11 cellular contexts compared by ENCODE assay signal in genomic region chr11:124748481-124749338, GRCh38. TPM values are rescaled to one million over a fixed set of nuclear protein-coding genes. Genes with fewer than 3 reads are reported as not detected.
A peak's percentile ranks its signal among the peaks of the same experiment; 100 is the strongest.
DNase-seq lines count a peak whose midpoint lies in the region; ATAC-seq and TF ChIP-seq lines count a peak whose summit lies in the region.
"Had no signal": no experiment of that assay in that cellular context is flagged by ENCODE, and none has a peak within 500 bp of the region (broad histone marks: within the 10 kb centered on the region; RNA-seq: fewer than 3 reads in every experiment).

No MANE protein-coding gene starts in this region.

- H3K9me3 Mint-ChIP-seq in Calu3 (ENCODE audit: low read depth, unreplicated experiment), result no peaks in the 10 kb centered on the region
- H3K9me3 Mint-ChIP-seq in endodermal cell, result no peaks in the 10 kb centered on the region
- no peaks in the 10 kb centered on the region for H3K9me3 Mint-ChIP-seq in activated naive CD4-positive, alpha-beta T cell treated with anti-CD3 and anti-CD28 coated beads, Interleukin-2, amount 50 U/mL, for 72 hours
- H3K9me3 Mint-ChIP-seq: activated T-cell treated with anti-CD3 and anti-CD28 coated beads, Interleukin-2, amount 50 U/mL, for 24 hours; T-cell had no signal

- no peaks in the 10 kb centered on the region for H3K36me3 ChIP-seq in endodermal cell (ENCODE audit: control insufficient read depth, insufficient read depth, low read length)

- ATAC-seq in HG03442 (IDR thresholded peaks at IDR 0.05; ENCODE audit: unreplicated experiment) (no peak), GM21619 (IDR thresholded peaks at IDR 0.05; ENCODE audit: unreplicated experiment) (no peak)
- ATAC-seq in activated naive CD4-positive, alpha-beta T cell treated with anti-CD3 and anti-CD28 coated beads, Interleukin-2, amount 50 U/mL, for 72 hours, result no peak
- ATAC-seq: T-cell had no signal

- H3K27me3 ChIP-seq in endodermal cell (ENCODE audit: control insufficient read depth, insufficient read depth, low read length, poor library complexity, severe bottlenecking), result peaks cover 93% of the 10 kb centered on the region

- H3K4me1 ChIP-seq in endodermal cell (ENCODE audit: control insufficient read depth, insufficient read depth, low read length), result no peaks in the 10 kb centered on the region

- intact Hi-C loops in Calu3 (cut with micrococcal nuclease; ENCODE audit: unreplicated experiment), result no loop called here
- intact Hi-C loops in posterior vena cava (cut with DNase I), result no loop called here

- peak overlapping the region; percentile 24 for H3K4me3 Mint-ChIP-seq in Calu3 (ENCODE audit: low read depth, unreplicated experiment)
- H3K4me3 Mint-ChIP-seq in endodermal cell, result no peak overlapping the region
- H3K4me3 Mint-ChIP-seq: activated T-cell treated with anti-CD3 and anti-CD28 coated beads, Interleukin-2, amount 50 U/mL, for 24 hours had no signal

- peak overlapping the region; percentile 33 for H3K27ac Mint-ChIP-seq in Calu3 (ENCODE audit: unreplicated experiment)
- H3K27ac Mint-ChIP-seq in endodermal cell, result no peak overlapping the region
- no peak overlapping the region for H3K27ac Mint-ChIP-seq in activated naive CD4-positive, alpha-beta T cell treated with anti-CD3 and anti-CD28 coated beads, Interleukin-2, amount 50 U/mL, for 72 hours
- H3K27ac Mint-ChIP-seq: activated T-cell treated with anti-CD3 and anti-CD28 coated beads, Interleukin-2, amount 50 U/mL, for 24 hours had no signal

- H3K4me1 Mint-ChIP-seq in Calu3 (ENCODE audit: low read depth, unreplicated experiment) (peaks cover 17% of the 10 kb centered on the region), endodermal cell (peaks cover 27% of the 10 kb centered on the region)

- CTCF ChIA-PET in Calu3 (lab: Charles Lee), result interaction anchor here (1.0 to 2.2 kb wide), 4 partner anchors 8 to 17 kb away, joined by 3 to 7 read pairs (median 4); partner anchors contain the start of gene NRGN

- no peaks in the 10 kb centered on the region for H3K9me3 ChIP-seq in endodermal cell (ENCODE audit: control insufficient read depth, low read length)

- H3K27me3 Mint-ChIP-seq in Calu3 (ENCODE audit: unreplicated experiment) (no peaks in the 10 kb centered on the region), endodermal cell (ENCODE audit: insufficient read depth) (peaks cover 86% of the 10 kb centered on the region)

- WGBS in endodermal cell (ENCODE audit: insufficient coverage in 1 of 2, insufficient read length in 1 of 2), 2 experiments, result 71 to 89% methylated on average over 1 to 12 of the region's 12 CpGs

- BruUV-seq in Calu3 (replicated peaks; lab: Mats Ljungman, UMichigan), result no TSS peak

- H3K36me3 Mint-ChIP-seq in Calu3 (ENCODE audit: insufficient read depth, unreplicated experiment) (peaks cover 28% of the 10 kb centered on the region), endodermal cell (ENCODE audit: low read depth) (no peaks in the 10 kb centered on the region)
- no peaks in the 10 kb centered on the region for H3K36me3 Mint-ChIP-seq in activated naive CD4-positive, alpha-beta T cell treated with anti-CD3 and anti-CD28 coated beads, Interleukin-2, amount 50 U/mL, for 72 hours
- H3K36me3 Mint-ChIP-seq: T-cell had no signal

- DNase-seq in Calu3, result no peak
- peak; percentile 35 for DNase-seq in LHCN-M2 (ENCODE audit: low read depth)
- peak; percentile 34 for DNase-seq in endodermal cell
- DNase-seq in posterior vena cava (ENCODE audit: low spot score), result peak; percentile 82
- no peak for DNase-seq in SHP77 (lab: John Stamatoyannopoulos, UW)
- no peak for DNase-seq in activated naive CD4-positive, alpha-beta T cell treated with anti-CD3 and anti-CD28 coated beads, Interleukin-2, amount 50 U/mL, for 72 hours (ENCODE audit: low spot score in 2 of 2)
- DNase-seq: activated T-cell treated with anti-CD3 and anti-CD28 coated beads, Interleukin-2, amount 50 U/mL, for 24 hours; T-cell had no signal

- H3K9ac ChIP-seq in endodermal cell (ENCODE audit: extremely low read depth, low read length, poor library complexity, severe bottlenecking), result no peak overlapping the region

- no peak for TF ChIP-seq CTCF in Calu3 (IDR thresholded peaks at IDR 0.05; ENCODE audit: unreplicated experiment)
- no peak for TF ChIP-seq CTCF in endodermal cell (conservative IDR thresholded peaks at IDR 0.05)

- H3K4me3 ChIP-seq in endodermal cell (ENCODE audit: low read length), result no peak overlapping the region

- no peak overlapping the region for H3K27ac ChIP-seq in endodermal cell (ENCODE audit: low read depth, low read length)

RNA-seq across cellular contexts. Expression of gene VSIG2, which starts 3.3 kb away (rescaled TPM):
- total RNA-seq in Calu3 (2022) (not detected in 2 replicates), LHCN-M2 (2014; rRNA removed) (not detected in 2 replicates), endodermal cell (1 to 10 TPM; 1.1 to 3.4 TPM), posterior vena cava (1 to 10 TPM; 1.1 to 1.2 TPM)
- polyA plus RNA-seq in LHCN-M2 (2012), result not detected
- not detected for polyA plus RNA-seq in endodermal cell (2013, experiment 1 of 2)
- polyA plus RNA-seq in endodermal cell (2013, experiment 2 of 2), result not detected
- total RNA-seq in activated naive CD4-positive, alpha-beta T cell treated with anti-CD3 and anti-CD28 coated beads, Interleukin-2, amount 50 U/mL, for 72 hours, result not detected
- total RNA-seq: NCI-H460 had no signal

RNA-seq across cellular contexts. Expression of gene NRGN, which starts 9.0 kb away (rescaled TPM):
- 5.8 and 6.0 TPM in 2 replicates for total RNA-seq in Calu3 (2022)
- total RNA-seq in LHCN-M2 (2014; rRNA removed), result 2.4 and 3.8 TPM in 2 replicates
- 7.9 TPM for polyA plus RNA-seq in LHCN-M2 (2012)
- 1 to 10 TPM; 4.7 to 8.9 TPM for total RNA-seq in endodermal cell
- polyA plus RNA-seq in endodermal cell (2013, experiment 1 of 2), result 18.7 TPM
- polyA plus RNA-seq in endodermal cell (2013, experiment 2 of 2), result 21.5 TPM
- total RNA-seq in posterior vena cava, result 1 to 10 TPM; 5.1 to 7.6 TPM
- 10 to 100 TPM; 12.0 to 12.2 TPM for total RNA-seq in activated naive CD4-positive, alpha-beta T cell treated with anti-CD3 and anti-CD28 coated beads, Interleukin-2, amount 50 U/mL, for 72 hours
- total RNA-seq: NCI-H460 had no signal

RNA-seq across cellular contexts. Expression of gene ESAM, which starts 13.4 kb away (rescaled TPM):
- total RNA-seq in Calu3 (2022), result 1.0 and 1.1 TPM in 2 replicates
- total RNA-seq in LHCN-M2 (2014; rRNA removed), result 0.06 TPM in 2 replicates
- polyA plus RNA-seq in LHCN-M2 (2012), result 0.09 TPM
- total RNA-seq in endodermal cell, result under 1 TPM; 0.31 to 0.68 TPM
- polyA plus RNA-seq in endodermal cell (2013, experiment 1 of 2), result 1.4 TPM
- 1.7 TPM for polyA plus RNA-seq in endodermal cell (2013, experiment 2 of 2)
- total RNA-seq in posterior vena cava, result 10 to 100 TPM; 71.5 to 76.9 TPM
- total RNA-seq in activated naive CD4-positive, alpha-beta T cell treated with anti-CD3 and anti-CD28 coated beads, Interleukin-2, amount 50 U/mL, for 72 hours, result 1 to 10 TPM in 1 of 2 donors, under 1 TPM in 1; 0.36 to 1.7 TPM

RNA-seq across cellular contexts. Expression of gene MSANTD2, which starts 51.5 kb away (rescaled TPM):
- total RNA-seq in Calu3 (2022) (12.6 and 13.0 TPM in 2 replicates), LHCN-M2 (2014; rRNA removed) (12.3 and 15.4 TPM in 2 replicates), endodermal cell (10 to 100 TPM; 18.3 to 21.3 TPM), posterior vena cava (10 to 100 TPM; 12.6 to 13.0 TPM)
- 2.4 TPM for polyA plus RNA-seq in LHCN-M2 (2012)
- 17.1 TPM for polyA plus RNA-seq in endodermal cell (2013, experiment 1 of 2)
- 16.2 TPM for polyA plus RNA-seq in endodermal cell (2013, experiment 2 of 2)
- 1 to 10 TPM; 3.6 to 8.4 TPM for total RNA-seq in activated naive CD4-positive, alpha-beta T cell treated with anti-CD3 and anti-CD28 coated beads, Interleukin-2, amount 50 U/mL, for 72 hours

Comparison
In these comparisons a context has a peak if more than half of its experiments do, and no peak if none do; other contexts are left out.
1. DNase-seq: peak in LHCN-M2 (single experiment), endodermal cell (single experiment) and posterior vena cava (single experiment); none in Calu3 (single experiment), SHP77 (0 of 2) and activated naive CD4-positive, alpha-beta T cell treated with anti-CD3 and anti-CD28 coated beads, Interleukin-2, amount 50 U/mL, for 72 hours (0 of 2).
2. RNA of gene ESAM, which starts 13.4 kb away (total RNA-seq): 71.5 to 76.9 TPM in posterior vena cava; 0.36 to 1.7 TPM in activated naive CD4-positive, alpha-beta T cell treated with anti-CD3 and anti-CD28 coated beads, Interleukin-2, amount 50 U/mL, for 72 hours, 1.0 to 1.1 TPM in Calu3, 0.31 to 0.68 TPM in endodermal cell and 0.06 TPM in LHCN-M2; every median in the first group is over 10 times any median in the second.